26 cellular contexts compared by ENCODE assay signal in genomic region chr7:47543056-47543455, GRCh38. TPM values are rescaled to one million over a fixed set of nuclear protein-coding genes. Genes with fewer than 3 reads are reported as not detected.
DNase-seq lines count a peak whose midpoint lies in the region; ATAC-seq, FAIRE-seq and TF ChIP-seq lines count a peak whose summit lies in the region.
"Had no signal": no experiment of that assay in that cellular context is flagged by ENCODE, and none has a peak within 500 bp of the region (broad histone marks: within the 10 kb centered on the region; RNA-seq: fewer than 3 reads in every experiment).

No MANE protein-coding gene starts in this region.

- H3K27ac Mint-ChIP-seq in endodermal cell = no peak overlapping the region
- H3K27ac Mint-ChIP-seq: HFFc6 had no signal

- DNase-seq in HepG2 (ENCODE audit: low spot score) (no peak), right lobe of liver (no peak), H1 (ENCODE audit: low read depth in 1 of 2, low spot score in 2 of 2) (no peak), neuronal stem cell (ENCODE audit: low spot score) (no peak), urothelium cell line (ENCODE audit: low spot score) (no peak), HCEC 1CT (no peak), endodermal cell (no peak), iPS-NIHi11 (ENCODE audit: low spot score) (no peak)
- DNase-seq: DMS53; GF-D8; H7; HFFc6; KBM-7; NCI-H1092; NCI-H1436; NCI-H2029; NCI-H2227 treated with DMSO at 0.1 percent for 48 hours; NCI-H510A treated with DMSO at 0.1 percent for 48 hours; NCI-H774; NK-92 treated with Interleukin-12 subunit alpha and Interleukin-12 subunit beta, amount 100 ng/mL, for 24 hours had no signal

- H3K4me3 ChIP-seq in HepG2 (replicated peaks in 1 of 3; ENCODE audit: insufficient read depth in 1 of 3, low read depth in 2 of 3, low read length in 3 of 3) (no peak overlapping the region), right lobe of liver (no peak overlapping the region), H1 (ENCODE audit: extremely low read depth in 1 of 4, insufficient read depth in 2 of 4, low read depth in 3 of 4, low read length in 4 of 4) (no peak overlapping the region), neuronal stem cell (ENCODE audit: low read length in 2 of 2) (no peak overlapping the region), endodermal cell (ENCODE audit: low read length) (no peak overlapping the region)
- H3K4me3 ChIP-seq: SJSA1 had no signal

- H3K4me1 Mint-ChIP-seq in endodermal cell = peaks cover 76% of the 10 kb centered on the region

- H3K56ac ChIP-seq in H1 (replicated peaks; ENCODE audit: insufficient read length, low read depth, low read length) = no peak overlapping the region

- H3K27me3 Mint-ChIP-seq in endodermal cell (ENCODE audit: insufficient read depth) = peaks cover under 1% of the 10 kb centered on the region

- TF ChIP-seq EP300 in HepG2 (IDR thresholded peaks at IDR 0.05; ENCODE audit: low read depth in 2 of 2, low read length in 2 of 2) = no peak
- TF ChIP-seq EP300 in HepG2 (CRISPR knock-in tag; IDR thresholded peaks at IDR 0.05; ENCODE audit: borderline replicate concordance) = no peak
- no peak for TF ChIP-seq EP300 in H1 (IDR thresholded peaks at IDR 0.05; ENCODE audit: borderline replicate concordance in 1 of 2, low read depth in 2 of 2, low read length in 2 of 2)

- no peaks in the 10 kb centered on the region; a peak in 1 of 5 replicates for H3K27me3 ChIP-seq in HepG2 (ENCODE audit: control insufficient read depth in 1 of 2, insufficient read depth in 2 of 2, low read length in 2 of 2)
- no peaks in the 10 kb centered on the region for H3K27me3 ChIP-seq in right lobe of liver
- H3K27me3 ChIP-seq in H1 (replicated peaks in 1 of 4; ENCODE audit: control insufficient read depth in 3 of 4, extremely low read depth in 1 of 4, insufficient read depth in 3 of 4, low read length in 3 of 4) = peaks cover 0 to 4% (median 1%) of the 10 kb centered on the region in 4 experiments; a peak in 3 of 7 replicates
- H3K27me3 ChIP-seq in neuronal stem cell (ENCODE audit: control insufficient read depth in 3 of 3, insufficient read depth in 3 of 3, low read depth in 1 of 3, low read length in 3 of 3) = no peaks in the 10 kb centered on the region
- no peaks in the 10 kb centered on the region for H3K27me3 ChIP-seq in endodermal cell (ENCODE audit: control insufficient read depth, insufficient read depth, low read length, poor library complexity, severe bottlenecking)
- H3K27me3 ChIP-seq: SJSA1 had no signal

- H4K20me1 ChIP-seq in HepG2 (ENCODE audit: insufficient read depth, low read length) = peaks cover 20% of the 10 kb centered on the region; the same call in 1 of the 2 replicates
- peaks cover 0 to 7% of the 10 kb centered on the region in 2 experiments for H4K20me1 ChIP-seq in H1 (replicated peaks in 1 of 2; ENCODE audit: control insufficient read depth in 1 of 2, insufficient read depth in 2 of 2, low read length in 2 of 2)

- no peak overlapping the region for H4K91ac ChIP-seq in H1 (replicated peaks; ENCODE audit: insufficient read length, low read length)
- no peak overlapping the region for H4K91ac ChIP-seq in neuronal stem cell (ENCODE audit: low read depth, low read length, poor library complexity)

- no peaks in the 10 kb centered on the region for H3K9me3 Mint-ChIP-seq in endodermal cell
- H3K9me3 Mint-ChIP-seq: HFFc6 had no signal

- H3K14ac ChIP-seq in H1 (ENCODE audit: insufficient read length) (no peak overlapping the region), neuronal stem cell (ENCODE audit: low read length) (no peak overlapping the region)

- H3K9me3 ChIP-seq in HepG2 (ENCODE audit: low read length) (no peaks in the 10 kb centered on the region), right lobe of liver (no peaks in the 10 kb centered on the region), H1 (ENCODE audit: insufficient read depth in 2 of 2, low read depth in 1 of 2, low read length in 1 of 2) (no peaks in the 10 kb centered on the region), neuronal stem cell (replicated peaks in 1 of 2; ENCODE audit: control insufficient read depth in 2 of 2, insufficient read depth in 1 of 2, low read depth in 1 of 2, low read length in 2 of 2) (no peaks in the 10 kb centered on the region), endodermal cell (ENCODE audit: control insufficient read depth, low read length) (no peaks in the 10 kb centered on the region)
- H3K9me3 ChIP-seq: SJSA1 had no signal

- H4K8ac ChIP-seq in H1 (ENCODE audit: extremely low read depth, insufficient read depth, low read length) (no peak overlapping the region; the same call in 1 of the 2 replicates), neuronal stem cell (ENCODE audit: low read depth, low read length) (no peak overlapping the region)

- H3K23ac ChIP-seq in H1 (ENCODE audit: insufficient read length) = no peak overlapping the region
- H3K23ac ChIP-seq in neuronal stem cell (ENCODE audit: low read depth, low read length, poor library complexity) = no peak overlapping the region

- H3K36me3 ChIP-seq in HepG2 (replicated peaks in 1 of 2; ENCODE audit: control insufficient read depth in 1 of 2, insufficient read depth in 2 of 2, low read length in 2 of 2) (peaks cover 4 to 20% of the 10 kb centered on the region in 2 experiments; a peak in 3 of 5 replicates), right lobe of liver (peaks cover 0 to 6% (median 0%) of the 10 kb centered on the region in 4 donors), H1 (ENCODE audit: control insufficient read depth in 2 of 4, insufficient read depth in 4 of 4, low read length in 3 of 4) (no peaks in the 10 kb centered on the region), neuronal stem cell (replicated peaks in 1 of 2; ENCODE audit: control insufficient read depth in 2 of 2, insufficient read depth in 2 of 2, low read length in 2 of 2) (no peaks in the 10 kb centered on the region), endodermal cell (ENCODE audit: control insufficient read depth, insufficient read depth, low read length) (no peaks in the 10 kb centered on the region)

- POLR2A ChIA-PET in HepG2 (lab: Yijun Ruan, JAX) = no interaction called here
- POLR2A ChIA-PET in H1 (lab: Charles Lee; ENCODE audit: partially characterized antibody) = interaction anchor here (1.7 kb wide), 1 partner anchor 15 kb away, joined by 4 read pairs; no protein-coding TSS in a partner anchor

- no peak overlapping the region for H2AK5ac ChIP-seq in H1 (ENCODE audit: low read depth, low read length)
- H2AK5ac ChIP-seq in neuronal stem cell (ENCODE audit: low read depth, low read length) = no peak overlapping the region

- TF ChIP-seq RAD21 in HepG2 (CRISPR knock-in tag; IDR thresholded peaks at IDR 0.05) = no peak
- no peak for TF ChIP-seq RAD21 in H1 (IDR thresholded peaks at IDR 0.05 in 1 of 2, conservative IDR thresholded peaks at IDR 0.05 in 1 of 2; ENCODE audit: low read depth in 2 of 2, low read length in 2 of 2)

- no peak for TF ChIP-seq POLR2A in HepG2 (IDR thresholded peaks at IDR 0.05; ENCODE audit: insufficient read depth in 1 of 2, low read depth in 2 of 2, low read length in 2 of 2)
- no peak for TF ChIP-seq POLR2A in right lobe of liver (IDR thresholded peaks at IDR 0.05)
- no peak for TF ChIP-seq POLR2A in H1 (IDR thresholded peaks at IDR 0.05; ENCODE audit: control extremely low read depth in 1 of 2, low read depth in 2 of 2, low read length in 2 of 2)

- H3K9ac ChIP-seq in HepG2 (ENCODE audit: insufficient read depth, low read depth, low read length) (no peak overlapping the region), H1 (replicated peaks in 1 of 4; ENCODE audit: extremely low read depth in 1 of 4, low read depth in 3 of 4, low read length in 3 of 4) (no peak overlapping the region), neuronal stem cell (ENCODE audit: low read depth, low read length, poor library complexity) (no peak overlapping the region), endodermal cell (ENCODE audit: extremely low read depth, low read length, poor library complexity, severe bottlenecking) (no peak overlapping the region)

- intact Hi-C loops in HepG2 (cut with micrococcal nuclease; ENCODE audit: unreplicated experiment) = no loop called here
- intact Hi-C loops in right lobe of liver (cut with DNase I) = no loop called here

- H3K4me3 Mint-ChIP-seq in endodermal cell = no peak overlapping the region
- H3K4me3 Mint-ChIP-seq: CD14-positive monocyte, HFFc6 had no signal

- peaks cover 90% of the 10 kb centered on the region for H3K79me2 ChIP-seq in HepG2 (ENCODE audit: insufficient read depth, low read length)
- peaks cover 0 to 2% of the 10 kb centered on the region in 2 experiments; a peak in 1 of 4 replicates for H3K79me2 ChIP-seq in H1 (ENCODE audit: control insufficient read depth in 1 of 2, insufficient read depth in 2 of 2, low read length in 2 of 2)

- H2BK120ac ChIP-seq in H1 (replicated peaks; ENCODE audit: low read depth, low read length) = no peak overlapping the region
- no peak overlapping the region for H2BK120ac ChIP-seq in neuronal stem cell (ENCODE audit: low read depth, low read length)

- H2BK5ac ChIP-seq in H1 (ENCODE audit: low read depth, low read length) = no peak overlapping the region
- H2BK5ac ChIP-seq in neuronal stem cell (ENCODE audit: low read length) = no peak overlapping the region

- in situ Hi-C loops in HepG2 (cut with HindIII; ENCODE audit: extremely low pct_ligation_motif_present, low pct_unique_long_range_greater_than_20kb) = no loop called here

- no peak overlapping the region for H3K27ac ChIP-seq in HepG2 (ENCODE audit: extremely low read length, insufficient read depth, low read length)
- H3K27ac ChIP-seq in right lobe of liver = no peak overlapping the region
- no peak overlapping the region for H3K27ac ChIP-seq in H1 (ENCODE audit: low read depth, low read length)
- no peak overlapping the region for H3K27ac ChIP-seq in neuronal stem cell (replicated peaks; ENCODE audit: low read length)
- no peak overlapping the region for H3K27ac ChIP-seq in endodermal cell (ENCODE audit: low read depth, low read length)
- H3K27ac ChIP-seq: 22Rv1, SJSA1 had no signal

- H2BK20ac ChIP-seq in H1 (ENCODE audit: low read length) = peak overlapping the region; percentile 61; the same call in 1 of the 2 replicates

- WGBS in HepG2 (ENCODE audit: low lambda C conversion rate) = 94% methylated on average over 4 of the region's 4 CpGs
- WGBS in right lobe of liver (ENCODE audit: insufficient coverage, low coverage, low lambda C conversion rate, missing lambda C conversion rate) = no CpG with 5 or more reads among the region's 4 CpGs
- WGBS in H1 (ENCODE audit: extremely low coverage in 1 of 2, insufficient coverage in 1 of 2, insufficient read length in 1 of 2, insufficient replicate concordance in 2 of 2, low coverage in 1 of 2, low lambda C conversion rate in 2 of 2, missing lambda C conversion rate in 1 of 2), 2 experiments = 80% methylated on average over 4 of the region's 4 CpGs; no CpG with 5 or more reads in 1 of the 2 experiments
- WGBS in neuronal stem cell (ENCODE audit: extremely low coverage in 2 of 2, insufficient read length in 2 of 2, insufficient replicate concordance in 1 of 2), 2 donors = no CpG with 5 or more reads among the region's 4 CpGs
- 94 to 100% methylated on average over 2 to 4 of the region's 4 CpGs for WGBS in endodermal cell (ENCODE audit: insufficient coverage in 1 of 2, insufficient read length in 1 of 2), 2 experiments

- H4K5ac ChIP-seq in H1 (ENCODE audit: insufficient read length, low read depth, low read length) = no peak overlapping the region

- CTCF ChIA-PET in HepG2 (lab: Yijun Ruan, JAX; ENCODE audit: low intra/inter-chr PET ratio, low total read pairs) = no interaction called here
- CTCF ChIA-PET in H1 (lab: Charles Lee; ENCODE audit: partially characterized antibody) = interaction anchor here (1.5 kb wide), 1 partner anchor 107 kb away, joined by 3 read pairs; no protein-coding TSS in a partner anchor

- no peak overlapping the region for H3K4ac ChIP-seq in H1 (replicated peaks; ENCODE audit: insufficient read length, low read depth, low read length)
- H3K4ac ChIP-seq in neuronal stem cell (ENCODE audit: low read length) = peak overlapping the region; percentile 10

- BruUV-seq in HepG2 (replicated peaks; lab: Mats Ljungman, UMichigan) = no TSS peak

- H2BK15ac ChIP-seq in H1 (ENCODE audit: low read length) (no peak overlapping the region), neuronal stem cell (ENCODE audit: low read length) (peak overlapping the region; percentile 39)

- H3K23me2 ChIP-seq in H1 (ENCODE audit: low read depth, low read length) = no peaks in the 10 kb centered on the region

- H3K36me3 Mint-ChIP-seq in endodermal cell (ENCODE audit: low read depth) = no peaks in the 10 kb centered on the region

- no peak overlapping the region for H2AFZ ChIP-seq in HepG2 (ENCODE audit: low read length)
- H2AFZ ChIP-seq in H1 (ENCODE audit: low read length) = no peak overlapping the region
- no peak overlapping the region for H2AFZ ChIP-seq in neuronal stem cell (ENCODE audit: low read length)

- no peak overlapping the region for H3K18ac ChIP-seq in H1 (ENCODE audit: extremely low read depth, low read length)
- peak overlapping the region; percentile 89 for H3K18ac ChIP-seq in neuronal stem cell (ENCODE audit: low read length)

- FAIRE-seq in HepG2 (lab: Jason Lieb, UNC) (no peak), H1 (lab: Jason Lieb, UNC) (no peak), urothelium cell line (lab: Jason Lieb, UNC) (peak; percentile 71)
- FAIRE-seq: D721Med, RCC 7860 had no signal

- no peak for TF ChIP-seq CTCF in HepG2 (CRISPR knock-in tag; IDR thresholded peaks at IDR 0.05)
- TF ChIP-seq CTCF in right lobe of liver (IDR thresholded peaks at IDR 0.05) = no peak
- no peak for TF ChIP-seq CTCF in H1 (IDR thresholded peaks at IDR 0.05; ENCODE audit: control extremely low read depth in 1 of 3, insufficient read depth in 1 of 3, low read depth in 1 of 3, low read length in 3 of 3)
- TF ChIP-seq CTCF in endodermal cell (conservative IDR thresholded peaks at IDR 0.05) = no peak

- peaks cover 74% of the 10 kb centered on the region for H3K4me1 ChIP-seq in HepG2 (ENCODE audit: insufficient read depth, low read length)
- peaks cover 0 to 19% (median 12%) of the 10 kb centered on the region in 4 donors for H3K4me1 ChIP-seq in right lobe of liver
- H3K4me1 ChIP-seq in H1 (replicated peaks in 1 of 4; ENCODE audit: control insufficient read depth in 3 of 4, insufficient read depth in 4 of 4, low read length in 3 of 4) = peaks cover 5 to 14% (median 10%) of the 10 kb centered on the region in 4 experiments
- peaks cover 0 to 17% of the 10 kb centered on the region in 2 donors for H3K4me1 ChIP-seq in neuronal stem cell (ENCODE audit: control insufficient read depth in 2 of 2, insufficient read depth in 1 of 2, low read depth in 1 of 2, low read length in 2 of 2)
- H3K4me1 ChIP-seq in endodermal cell (ENCODE audit: control insufficient read depth, insufficient read depth, low read length) = peaks cover 22% of the 10 kb centered on the region

- H3K79me1 ChIP-seq in H1 (ENCODE audit: low read depth, low read length) = peaks cover 10% of the 10 kb centered on the region
- no peaks in the 10 kb centered on the region for H3K79me1 ChIP-seq in neuronal stem cell (ENCODE audit: low read depth, low read length)

- peak overlapping the region; percentile 13; the same call in 1 of the 2 replicates for H3K4me2 ChIP-seq in HepG2 (ENCODE audit: low read depth, low read length)
- no peak overlapping the region for H3K4me2 ChIP-seq in H1 (ENCODE audit: insufficient read depth in 1 of 2, low read depth in 2 of 2, low read length in 2 of 2)
- no peak overlapping the region for H3K4me2 ChIP-seq in neuronal stem cell (ENCODE audit: insufficient read depth, low read length, poor library complexity, severe bottlenecking)

- H2BK12ac ChIP-seq in H1 (ENCODE audit: low read depth, low read length) (no peak overlapping the region), neuronal stem cell (ENCODE audit: low read length) (no peak overlapping the region)

- ATAC-seq in HepG2 (no peak), right lobe of liver (no peak)
- ATAC-seq: Right ventricle myocardium inferior had no signal

RNA-seq across cellular contexts. Expression of gene TNS3, which starts 38.9 kb away (rescaled TPM):
- total RNA-seq in HepG2 (2016; rRNA removed; fragmentation: Illumina TruSeq; extraction: Trizol) = 51.3 and 55.7 TPM in 2 replicates
- total RNA-seq in HepG2 (2016; cell fraction: cytosol; rRNA removed; fragmentation: Illumina TruSeq; extraction: Trizol; ENCODE audit: low read depth) = 14.9 and 19.1 TPM in 2 replicates
- total RNA-seq in HepG2 (2016; cell fraction: insoluble cytoplasmic fraction; rRNA removed; fragmentation: Illumina TruSeq; extraction: Trizol) = 45.5 and 52.6 TPM in 2 replicates
- total RNA-seq in HepG2 (2016; cell fraction: membrane; rRNA removed; fragmentation: Illumina TruSeq; extraction: Trizol) = 16.6 and 16.8 TPM in 2 replicates
- 72.4 and 83.0 TPM in 2 replicates for total RNA-seq in HepG2 (2016; cell fraction: nucleus; rRNA removed; fragmentation: Illumina TruSeq; extraction: Trizol)
- 52.9 and 55.1 TPM in 2 replicates for polyA plus RNA-seq in HepG2 (2011; rRNA removed)
- 28.4 and 33.2 TPM in 2 replicates for polyA plus RNA-seq in HepG2 (2011; cell fraction: cytosol; rRNA removed)
- 76.4 and 98.4 TPM in 2 replicates for polyA plus RNA-seq in HepG2 (2011; cell fraction: nucleus; rRNA removed)
- polyA plus RNA-seq in HepG2 (2012) = 48.6 and 60.6 TPM in 2 replicates
- 1.6 and 1.9 TPM in 2 replicates for polyA plus RNA-seq in HepG2 (2016; cell fraction: cytosol; fragmentation: Illumina TruSeq; extraction: Trizol; ENCODE audit: low read depth)
- polyA plus RNA-seq in HepG2 (2016; cell fraction: insoluble cytoplasmic fraction; fragmentation: Illumina TruSeq; extraction: Trizol; ENCODE audit: low read depth) = 32.3 and 39.6 TPM in 2 replicates
- 3.7 and 4.3 TPM in 2 replicates for polyA plus RNA-seq in HepG2 (2016; cell fraction: membrane; fragmentation: Illumina TruSeq; extraction: Trizol; ENCODE audit: low read depth)
- polyA plus RNA-seq in HepG2 (2016; cell fraction: nucleus; fragmentation: Illumina TruSeq; extraction: Trizol; ENCODE audit: insufficient read depth, low read depth) = 56.5 and 64.9 TPM in 2 replicates
- polyA minus RNA-seq in HepG2 (2011; rRNA and poly(A)+ RNA removed; ENCODE audit: low replicate concordance) = 29.7 and 302 TPM in 2 replicates
- polyA minus RNA-seq in HepG2 (2011; cell fraction: cytosol; rRNA and poly(A)+ RNA removed) = 53.8 and 56.5 TPM in 2 replicates
- 139 and 170 TPM in 2 replicates for polyA minus RNA-seq in HepG2 (2011; cell fraction: nucleus; rRNA and poly(A)+ RNA removed)
- total RNA-seq in right lobe of liver = 10 to 100 TPM; 51.2 to 95.0 (median 58.4) TPM
- 24.2 TPM in 2 replicates for total RNA-seq in H1 (2021; fragmentation: NEBNext Ultra II Directional; extraction: Animal tissue kit (Norgen Biotek cat#: 25700))
- polyA plus RNA-seq in H1 (2011; rRNA removed) = 11.9 and 14.7 TPM in 2 replicates
- 11.5 TPM for polyA plus RNA-seq in H1 (2011; cell fraction: cytosol; rRNA removed)
- polyA plus RNA-seq in H1 (2011; cell fraction: nucleus; rRNA removed) = 24.3 TPM
- 12.6 to 15.2 TPM (median 13.6 TPM) in 4 replicates for polyA plus RNA-seq in H1 (2012, experiment 1 of 2)
- 7.5 TPM for polyA plus RNA-seq in H1 (2012, experiment 2 of 2)
- 6.6 TPM for polyA plus RNA-seq in H1 (2013, experiment 1 of 2)
- 6.0 TPM for polyA plus RNA-seq in H1 (2013, experiment 2 of 2)
- 54.4 and 72.3 TPM in 2 replicates for polyA minus RNA-seq in H1 (2011; rRNA and poly(A)+ RNA removed)
- polyA minus RNA-seq in H1 (2011; cell fraction: cytosol; rRNA and poly(A)+ RNA removed) = 17.2 TPM
- 43.9 TPM for polyA minus RNA-seq in H1 (2011; cell fraction: nucleus; rRNA and poly(A)+ RNA removed)
- polyA plus RNA-seq in neuronal stem cell (2013, experiment 1 of 2) = 19.8 TPM
- 19.8 TPM for polyA plus RNA-seq in neuronal stem cell (2013, experiment 2 of 2)
- 10 to 100 TPM; 33.8 to 38.5 TPM for total RNA-seq in endodermal cell
- 18.1 TPM for polyA plus RNA-seq in endodermal cell (2013, experiment 1 of 2)
- polyA plus RNA-seq in endodermal cell (2013, experiment 2 of 2) = 19.3 TPM
